Comparison of ENCODE assay signal across 13 cellular contexts in the genomic region with DNA sequence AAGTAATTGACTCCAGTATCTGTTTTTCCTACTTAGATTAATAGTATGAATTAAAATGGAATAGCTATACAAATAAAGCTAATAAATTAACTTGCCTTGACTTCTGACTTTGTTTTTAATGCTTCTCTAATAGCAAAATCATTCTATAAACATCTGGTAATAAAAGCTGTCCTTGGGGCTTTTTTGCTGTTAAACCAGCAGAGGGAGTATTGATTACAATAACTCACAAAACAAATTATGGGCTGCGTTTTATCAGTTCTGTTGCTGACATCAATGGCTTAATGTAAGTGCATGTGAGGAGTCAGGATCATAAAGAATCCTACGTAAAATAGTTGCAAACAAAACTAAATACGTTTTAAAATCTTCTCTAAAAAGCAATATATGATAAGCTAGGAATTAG.
DNase-seq lines count a peak whose midpoint lies in the region; ATAC-seq and TF ChIP-seq lines count a peak whose summit lies in the region.
"Had no signal": no experiment of that assay in that cellular context is flagged by ENCODE, and none has a peak within 500 bp of the region (broad histone marks: within the 10 kb centered on the region; RNA-seq: fewer than 3 reads in every experiment).

No MANE protein-coding gene starts in this region.

- H3K4me3 ChIP-seq in adipocyte (ENCODE audit: low read length) (no peak overlapping the region), right lobe of liver (no peak overlapping the region), trophoblast cell (ENCODE audit: low read depth, low read length) (no peak overlapping the region), Peyer's patch (no peak overlapping the region)
- H3K4me3 ChIP-seq: spleen had no signal

- H3K14ac ChIP-seq in trophoblast cell (ENCODE audit: low read length), result no peak overlapping the region

- peak; percentile 36 for DNase-seq in D341Med (ENCODE audit: low spot score)
- DNase-seq in adipocyte (ENCODE audit: low read depth), result peak; percentile 4
- no peak for DNase-seq in right lobe of liver
- no peak for DNase-seq in activated CD4-positive, CD25-positive, alpha-beta regulatory T cell treated with anti-CD3 and anti-CD28 coated beads, Interleukin-2, amount 50 U/mL, for 72 hours
- no peak for DNase-seq in trophoblast cell
- DNase-seq in Peyer's patch, result no peak
- no peak for DNase-seq in EL
- DNase-seq: activated CD4-positive, alpha-beta T cell treated with anti-CD3 and anti-CD28 coated beads, Interleukin-2, amount 50 U/mL, for 48 hours; activated naive CD4-positive, alpha-beta T cell treated with anti-CD3 and anti-CD28 coated beads, Interleukin-2, amount 10 ng/mL, durations not matched to agents 7 days and 5 days; CD4-positive, CD25-positive, alpha-beta regulatory T cell; NCI-H2227 treated with DMSO at 0.1 percent for 48 hours; spleen had no signal

- WGBS in right lobe of liver (ENCODE audit: insufficient coverage, low coverage, low lambda C conversion rate, missing lambda C conversion rate), result 23% methylated on average over 3 of the region's 3 CpGs
- WGBS in trophoblast cell (ENCODE audit: extremely low coverage, insufficient coverage, insufficient read length), result no CpG with 5 or more reads among the region's 3 CpGs

- TF ChIP-seq POLR2A in right lobe of liver (IDR thresholded peaks at IDR 0.05) (no peak), Peyer's patch (IDR thresholded peaks at IDR 0.05) (no peak)

- no peak overlapping the region for H2BK5ac ChIP-seq in trophoblast cell (ENCODE audit: low read depth, low read length, poor library complexity)

- H3K4me1 ChIP-seq in adipocyte (ENCODE audit: control insufficient read depth, insufficient read depth, low read length) (no peaks in the 10 kb centered on the region), right lobe of liver (no peaks in the 10 kb centered on the region), trophoblast cell (ENCODE audit: control insufficient read depth in 1 of 2, insufficient read depth in 2 of 2, low read length in 2 of 2) (no peaks in the 10 kb centered on the region), Peyer's patch (no peaks in the 10 kb centered on the region)
- H3K4me1 ChIP-seq: spleen had no signal

- no peak overlapping the region for H2BK120ac ChIP-seq in trophoblast cell (ENCODE audit: insufficient read depth, low read length, poor library complexity)

- intact Hi-C loops in right lobe of liver (cut with DNase I), result no loop called here

- H3K36me3 ChIP-seq in adipocyte (ENCODE audit: control insufficient read depth, insufficient read depth, low read length, severe bottlenecking), result no peaks in the 10 kb centered on the region
- no peaks in the 10 kb centered on the region for H3K36me3 ChIP-seq in right lobe of liver
- H3K36me3 ChIP-seq in trophoblast cell (ENCODE audit: control insufficient read depth in 1 of 2, insufficient read depth in 2 of 2, low read length in 2 of 2), result no peaks in the 10 kb centered on the region
- H3K36me3 ChIP-seq in Peyer's patch, result no peaks in the 10 kb centered on the region
- H3K36me3 ChIP-seq: spleen had no signal

- H3K18ac ChIP-seq in trophoblast cell (ENCODE audit: low read length), result no peak overlapping the region

- H3K4ac ChIP-seq in trophoblast cell (ENCODE audit: low read depth, low read length), result no peak overlapping the region

- no peak overlapping the region for H4K8ac ChIP-seq in trophoblast cell (ENCODE audit: low read depth, low read length)

- ATAC-seq in right lobe of liver, result no peak

- no peak overlapping the region for H2BK12ac ChIP-seq in trophoblast cell (ENCODE audit: low read length)

- no peak overlapping the region for H3K27ac ChIP-seq in right lobe of liver
- no peak overlapping the region for H3K27ac ChIP-seq in trophoblast cell (ENCODE audit: low read depth, low read length)
- H3K27ac ChIP-seq in Peyer's patch, result no peak overlapping the region
- H3K27ac ChIP-seq: spleen had no signal

- H3K23ac ChIP-seq in trophoblast cell (ENCODE audit: low read length), result no peak overlapping the region

- no peak overlapping the region for H3K4me2 ChIP-seq in trophoblast cell (ENCODE audit: low read length)

- H2AK5ac ChIP-seq in trophoblast cell (ENCODE audit: low read length), result no peak overlapping the region

- H3K9me3 ChIP-seq in adipocyte (ENCODE audit: control insufficient read depth, low read length), result peaks cover under 1% of the 10 kb centered on the region
- no peaks in the 10 kb centered on the region for H3K9me3 ChIP-seq in right lobe of liver
- H3K9me3 ChIP-seq in trophoblast cell (ENCODE audit: insufficient read depth, low read depth, low read length), result no peaks in the 10 kb centered on the region
- no peaks in the 10 kb centered on the region for H3K9me3 ChIP-seq in Peyer's patch

- no peak overlapping the region for H3K9ac ChIP-seq in adipocyte (ENCODE audit: low read length)
- H3K9ac ChIP-seq in trophoblast cell (ENCODE audit: low read length), result no peak overlapping the region

- H4K91ac ChIP-seq in trophoblast cell (ENCODE audit: low read depth, low read length), result no peak overlapping the region

- H3K79me1 ChIP-seq in trophoblast cell (ENCODE audit: low read length), result no peaks in the 10 kb centered on the region

- H3K79me2 ChIP-seq in trophoblast cell (ENCODE audit: control insufficient read depth, insufficient read depth, low read length, poor library complexity), result no peaks in the 10 kb centered on the region

- H3K27me3 ChIP-seq in adipocyte (replicated peaks; ENCODE audit: control insufficient read depth, insufficient read depth, low read length), result no peaks in the 10 kb centered on the region
- H3K27me3 ChIP-seq in right lobe of liver, result no peaks in the 10 kb centered on the region
- H3K27me3 ChIP-seq in trophoblast cell (ENCODE audit: insufficient read depth, low read length), result no peaks in the 10 kb centered on the region
- no peaks in the 10 kb centered on the region for H3K27me3 ChIP-seq in Peyer's patch
- H3K27me3 ChIP-seq: spleen had no signal

- TF ChIP-seq CTCF in LNCAP (IDR thresholded peaks at IDR 0.05), result peak; percentile 71
- peak; percentile 5 to 43 (median 36) for TF ChIP-seq CTCF in right lobe of liver (IDR thresholded peaks at IDR 0.05)
- TF ChIP-seq CTCF in Peyer's patch (IDR thresholded peaks at IDR 0.05), result no peak

- H4K12ac ChIP-seq in trophoblast cell (ENCODE audit: low read depth, low read length), result no peak overlapping the region

- H2AFZ ChIP-seq in trophoblast cell (ENCODE audit: insufficient read depth, low read length, poor library complexity), result no peak overlapping the region

Comparison
In these comparisons a context has a peak if more than half of its experiments do, and no peak if none do; other contexts are left out.
1. DNase-seq: peak in D341Med (single experiment) and adipocyte (single experiment); none in right lobe of liver (0 of 3), activated CD4-positive, CD25-positive, alpha-beta regulatory T cell treated with anti-CD3 and anti-CD28 coated beads, Interleukin-2, amount 50 U/mL, for 72 hours (single experiment), trophoblast cell (0 of 2), Peyer's patch (0 of 3) and EL (single experiment).
2. CTCF ChIP-seq: peak in LNCAP (single experiment) and right lobe of liver (4 of 4); none in Peyer's patch (0 of 6).